ENCODE assay signal across 14 cellular contexts in the genomic region with DNA sequence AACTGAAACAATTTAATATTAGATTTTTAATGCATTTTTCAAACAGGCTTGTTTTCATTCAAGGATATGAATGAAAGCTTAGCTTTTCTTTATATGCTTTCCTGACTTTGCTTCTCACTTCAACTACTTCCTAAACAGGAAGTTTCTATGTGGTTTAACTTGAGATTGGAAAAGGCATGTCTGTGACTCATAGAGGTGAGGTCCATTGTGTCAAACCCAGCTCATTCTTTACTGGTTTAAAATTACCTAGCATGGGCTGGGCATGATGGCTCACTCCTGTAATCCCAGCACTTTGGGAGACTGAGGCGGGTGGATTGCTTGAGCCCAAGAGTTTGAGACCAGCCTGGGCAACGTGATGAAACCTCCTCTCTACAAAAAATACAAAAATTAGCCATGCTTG. TPM values are rescaled to one million over a fixed set of nuclear protein-coding genes. Genes with fewer than 3 reads are reported as not detected.
DNase-seq lines count a peak whose midpoint lies in the region; ATAC-seq, FAIRE-seq and TF ChIP-seq lines count a peak whose summit lies in the region.
"Had no signal": no experiment of that assay in that cellular context is flagged by ENCODE, and none has a peak within 500 bp of the region (broad histone marks: within the 10 kb centered on the region; RNA-seq: fewer than 3 reads in every experiment).

No MANE protein-coding gene starts in this region.

- H2AFZ ChIP-seq in astrocyte (ENCODE audit: low read depth, low read length) (peak overlapping the region; percentile 3), keratinocyte (ENCODE audit: control insufficient read depth, low read length) (no peak overlapping the region)

- no peak overlapping the region for H3K27ac Mint-ChIP-seq in astrocyte (ENCODE audit: unreplicated experiment)
- H3K27ac Mint-ChIP-seq: activated B cell treated with CpG ODN at 0.5 μM for 24 hours had no signal

- H3K36me3 ChIP-seq in astrocyte (ENCODE audit: insufficient read depth, low read length) (no peaks in the 10 kb centered on the region), keratinocyte (ENCODE audit: control insufficient read depth in 2 of 2, extremely low read depth in 1 of 2, insufficient read depth in 2 of 2, low read length in 2 of 2) (no peaks in the 10 kb centered on the region)
- H3K36me3 ChIP-seq: cardiac muscle cell, HAP-1 had no signal

- H3K4me1 ChIP-seq in astrocyte (ENCODE audit: insufficient read depth, low read length), result peaks cover 10% of the 10 kb centered on the region
- H3K4me1 ChIP-seq in keratinocyte (ENCODE audit: control insufficient read depth, extremely low read depth, insufficient read depth, low read length), result peaks cover 13% of the 10 kb centered on the region

- H3K9me3 ChIP-seq in astrocyte (ENCODE audit: insufficient read depth, low read depth, low read length), result no peaks in the 10 kb centered on the region
- no peaks in the 10 kb centered on the region for H3K9me3 ChIP-seq in keratinocyte (ENCODE audit: control insufficient read depth, low read depth, low read length)

- DNase-seq in A172 (ENCODE audit: low spot score) (peak; percentile 72), HT-29 (ENCODE audit: low spot score) (peak; percentile 15), astrocyte (ENCODE audit: low read depth) (peak; percentile 73), keratinocyte (ENCODE audit: low read depth, low spot score) (peak; percentile 23), DMS114 treated with DMSO at 0.1 percent for 48 hours (lab: John Stamatoyannopoulos, UW; ENCODE audit: unreplicated experiment) (no peak)
- DNase-seq in effector CD8-positive, alpha-beta T cell (lab: John Stamatoyannopoulos, UW), result no peak
- DNase-seq: activated B cell treated with CpG ODN at 0.5 μM for 24 hours, activated gamma-delta T cell treated with Interleukin-2 at 50 U/mL for 16 hours, NCI-H1105, NCI-H345 had no signal

- H3K27me3 Mint-ChIP-seq in astrocyte (ENCODE audit: low read depth, unreplicated experiment), result no peaks in the 10 kb centered on the region
- H3K27me3 Mint-ChIP-seq: activated B cell treated with CpG ODN at 0.5 μM for 24 hours had no signal

- peak overlapping the region; percentile 24 for H3K4me2 ChIP-seq in astrocyte (ENCODE audit: low read length)
- H3K4me2 ChIP-seq in keratinocyte (ENCODE audit: control insufficient read depth, extremely low read depth, insufficient read depth, low read depth, low read length), result peak overlapping the region; percentile 61

- H3K9ac ChIP-seq in astrocyte (ENCODE audit: low read length) (no peak overlapping the region), keratinocyte (ENCODE audit: control insufficient read depth, extremely low read depth, insufficient read depth, low read length) (no peak overlapping the region)

- H3K27ac ChIP-seq in astrocyte (ENCODE audit: low read depth, low read length) (no peak overlapping the region), keratinocyte (ENCODE audit: control insufficient read depth, insufficient read depth, low read length) (peak overlapping the region; percentile 70)
- H3K27ac ChIP-seq: cardiac muscle cell had no signal

- H3K4me1 Mint-ChIP-seq in astrocyte (ENCODE audit: low read depth, unreplicated experiment), result peaks cover 4% of the 10 kb centered on the region
- H3K4me1 Mint-ChIP-seq: activated B cell treated with CpG ODN at 0.5 μM for 24 hours had no signal

- H3K9me3 Mint-ChIP-seq in astrocyte (ENCODE audit: unreplicated experiment), result peaks cover 4% of the 10 kb centered on the region

- ATAC-seq in HG02840 (IDR thresholded peaks at IDR 0.05; ENCODE audit: low FRiP score, unreplicated experiment) (no peak), HG03139 (IDR thresholded peaks at IDR 0.05; ENCODE audit: unreplicated experiment) (no peak)

- H3K27me3 ChIP-seq in astrocyte (ENCODE audit: insufficient read depth, low read length) (no peaks in the 10 kb centered on the region), keratinocyte (ENCODE audit: control insufficient read depth, extremely low read depth, insufficient read depth, low read length) (no peaks in the 10 kb centered on the region)
- H3K27me3 ChIP-seq: cardiac muscle cell had no signal

- dilution Hi-C loops in keratinocyte (cut with MboI; ENCODE audit: extremely low pct_ligation_motif_present, low sequenced_read_pairs), result no loop called here

- no peak for FAIRE-seq in astrocyte (lab: Jason Lieb, UNC)
- FAIRE-seq in keratinocyte (lab: Jason Lieb, UNC), result peak; percentile 52

- H3K4me3 ChIP-seq in astrocyte (ENCODE audit: insufficient read depth, low read depth, low read length) (no peak overlapping the region), keratinocyte (ENCODE audit: control insufficient read depth in 2 of 3, extremely low read depth in 1 of 3, insufficient read depth in 2 of 3, low read depth in 1 of 3, low read length in 3 of 3) (no peak overlapping the region)
- H3K4me3 ChIP-seq: cardiac muscle cell, HAP-1 had no signal

- H3K9me1 ChIP-seq in keratinocyte (ENCODE audit: control insufficient read depth, extremely low read depth, insufficient read depth, low read length), result no peaks in the 10 kb centered on the region

- no peaks in the 10 kb centered on the region for H3K79me2 ChIP-seq in astrocyte (ENCODE audit: insufficient read depth, low read length)
- H3K79me2 ChIP-seq in keratinocyte (ENCODE audit: control insufficient read depth, insufficient read depth, low read length), result no peaks in the 10 kb centered on the region

- TF ChIP-seq CTCF in astrocyte (IDR thresholded peaks at IDR 0.05; ENCODE audit: insufficient read depth, low read depth, low read length) (no peak), keratinocyte (optimal IDR thresholded peaks at IDR 0.05 in 1 of 3, IDR thresholded peaks at IDR 0.05 in 1 of 3, conservative IDR thresholded peaks at IDR 0.05 in 1 of 3; ENCODE audit: extremely low read depth in 1 of 3, insufficient read depth in 2 of 3, low read length in 3 of 3) (no peak)

- peaks cover 6% of the 10 kb centered on the region for H3K36me3 Mint-ChIP-seq in astrocyte (ENCODE audit: low read depth, unreplicated experiment)

- H4K20me1 ChIP-seq in astrocyte (ENCODE audit: insufficient read depth, low read length) (no peaks in the 10 kb centered on the region), keratinocyte (ENCODE audit: control insufficient read depth, extremely low read depth, insufficient read depth, low read length) (no peaks in the 10 kb centered on the region)

- H3K4me3 Mint-ChIP-seq in astrocyte (ENCODE audit: unreplicated experiment), result no peak overlapping the region
- H3K4me3 Mint-ChIP-seq: activated B cell treated with CpG ODN at 0.5 μM for 24 hours had no signal

RNA-seq across cellular contexts. Expression of gene EFHC1, which starts 34.4 kb away (rescaled TPM):
- total RNA-seq in A172 (2014; rRNA removed; shearing (Covaris generic)), result 29.1 and 39.1 TPM in 2 replicates
- total RNA-seq in HT-29 (2014; rRNA removed; shearing (Covaris generic)), result 9.1 and 9.4 TPM in 2 replicates
- total RNA-seq in astrocyte, result 25.6 and 30.6 TPM in 2 replicates
- polyA plus RNA-seq in keratinocyte, result 9.6 to 20.5 TPM (median 15.8 TPM) in 3 replicates
- polyA plus RNA-seq in keratinocyte (2011; ENCODE audit: low read depth), result 3.1 TPM
- polyA plus RNA-seq in keratinocyte (2011; cell fraction: cytosol; rRNA removed), result 4.4 and 9.1 TPM in 2 replicates
- polyA plus RNA-seq in keratinocyte (2011; cell fraction: nucleus; rRNA removed), result 49.8 and 56.3 TPM in 2 replicates
- 7.2 and 14.2 TPM in 2 replicates for polyA plus RNA-seq in keratinocyte (2012; ENCODE audit: low replicate concordance)
- polyA minus RNA-seq in keratinocyte, result 7.5 to 10.6 TPM (median 9.5 TPM) in 3 replicates
- 5.8 TPM for polyA minus RNA-seq in keratinocyte (2011; cell fraction: cytosol; rRNA and poly(A)+ RNA removed)
- polyA minus RNA-seq in keratinocyte (2011; cell fraction: nucleus; rRNA and poly(A)+ RNA removed), result 8.0 and 16.5 TPM in 2 replicates

Comparison
In these comparisons a context has a peak if more than half of its experiments do, and no peak if none do; other contexts are left out.
1. DNase-seq: peak in A172 (single experiment), HT-29 (single experiment), astrocyte (single experiment) and keratinocyte (single experiment); none in DMS114 treated with DMSO at 0.1 percent for 48 hours (single experiment) and effector CD8-positive, alpha-beta T cell (single experiment).